ENCODE assay signal across 8 cellular contexts in genomic region chr2:69724540-69725159, GRCh38. TPM values are rescaled to one million over a fixed set of nuclear protein-coding genes. Genes with fewer than 3 reads are reported as not detected.
DNase-seq lines count a peak whose midpoint lies in the region; ATAC-seq and TF ChIP-seq lines count a peak whose summit lies in the region.

No MANE protein-coding gene starts in this region.

- H3K9me3 Mint-ChIP-seq in activated CD4-positive, alpha-beta memory T cell treated with anti-CD3 and anti-CD28 coated beads for 36 hours: no peaks in the 10 kb centered on the region

- POLR2A ChIA-PET in activated CD4-positive, alpha-beta memory T cell treated with anti-CD3 and anti-CD28 coated beads for 36 hours (lab: Charles Lee): interaction anchor here (0.8 to 1.2 kb wide), 3 partner anchors 92 to 169 kb away, joined by 3 to 4 read pairs (median 3); partner anchors contain the start of gene SNRNP27

- intact Hi-C loops in activated CD4-positive, alpha-beta memory T cell treated with anti-CD3 and anti-CD28 coated beads for 36 hours (cut with micrococcal nuclease): loop anchor here (1.0 to 10.0 kb wide), 6 partner anchors 50 to 578 kb away; partner anchors contain the start of gene FAM136A

- TF ChIP-seq CTCF in GM12873 (IDR thresholded peaks at IDR 0.05; ENCODE audit: insufficient read depth, low read depth, low read length, missing control alignments): peak; percentile 92

- peak overlapping the region; percentile 48 for H3K4me3 Mint-ChIP-seq in activated CD4-positive, alpha-beta memory T cell treated with anti-CD3 and anti-CD28 coated beads for 36 hours

- no peak overlapping the region for H3K27ac Mint-ChIP-seq in activated CD4-positive, alpha-beta memory T cell treated with anti-CD3 and anti-CD28 coated beads for 36 hours

- CTCF ChIA-PET in activated CD4-positive, alpha-beta memory T cell treated with anti-CD3 and anti-CD28 coated beads for 36 hours (lab: Charles Lee): interaction anchor here (0.6 to 5.4 kb wide), 87 partner anchors 10 to 577 kb away, joined by 3 to 387 read pairs (median 5); partner anchors contain the start of genes ANXA4, FAM136A, GMCL1 and SNRNP27

- H3K27me3 Mint-ChIP-seq in activated CD4-positive, alpha-beta memory T cell treated with anti-CD3 and anti-CD28 coated beads for 36 hours: no peaks in the 10 kb centered on the region

- DNase-seq in HK-2 (ENCODE audit: unreplicated experiment) (peak; percentile 85), NCI-H774 (lab: John Stamatoyannopoulos, UW) (peak; percentile 67), lung microvascular endothelial cell (ENCODE audit: low read depth in 2 of 2) (peak; percentile 78 to 86)
- peak; percentile 91 for DNase-seq in activated CD4-positive, alpha-beta memory T cell treated with anti-CD3 and anti-CD28 coated beads for 36 hours
- DNase-seq in effector CD8-positive, alpha-beta T cell (lab: John Stamatoyannopoulos, UW): peak; percentile 86
- DNase-seq in stimulated activated CD8-positive, alpha-beta memory T cell treated with anti-CD3 and anti-CD28 coated beads, Interleukin-12 subunit alpha, Interleukin-12 subunit beta, amount 100 ng/mL, for 1 hour (ENCODE audit: low read depth): peak; percentile 82

- ATAC-seq in HG02840 (IDR thresholded peaks at IDR 0.05; ENCODE audit: low FRiP score, unreplicated experiment): no peak

- H3K36me3 Mint-ChIP-seq in activated CD4-positive, alpha-beta memory T cell treated with anti-CD3 and anti-CD28 coated beads for 36 hours: no peaks in the 10 kb centered on the region

- H3K4me1 Mint-ChIP-seq in activated CD4-positive, alpha-beta memory T cell treated with anti-CD3 and anti-CD28 coated beads for 36 hours (ENCODE audit: low read depth): peaks cover 4% of the 10 kb centered on the region

RNA-seq across cellular contexts. Expression of gene ANXA4, which starts 17.3 kb away (rescaled TPM):
- 10 to 100 TPM; 41.3 to 43.2 TPM for total RNA-seq in activated CD4-positive, alpha-beta memory T cell treated with anti-CD3 and anti-CD28 coated beads for 36 hours
- total RNA-seq in lung microvascular endothelial cell: 41.8 and 52.2 TPM in 2 replicates
